ENCODE assay signal across 14 cellular contexts in the genomic region with DNA sequence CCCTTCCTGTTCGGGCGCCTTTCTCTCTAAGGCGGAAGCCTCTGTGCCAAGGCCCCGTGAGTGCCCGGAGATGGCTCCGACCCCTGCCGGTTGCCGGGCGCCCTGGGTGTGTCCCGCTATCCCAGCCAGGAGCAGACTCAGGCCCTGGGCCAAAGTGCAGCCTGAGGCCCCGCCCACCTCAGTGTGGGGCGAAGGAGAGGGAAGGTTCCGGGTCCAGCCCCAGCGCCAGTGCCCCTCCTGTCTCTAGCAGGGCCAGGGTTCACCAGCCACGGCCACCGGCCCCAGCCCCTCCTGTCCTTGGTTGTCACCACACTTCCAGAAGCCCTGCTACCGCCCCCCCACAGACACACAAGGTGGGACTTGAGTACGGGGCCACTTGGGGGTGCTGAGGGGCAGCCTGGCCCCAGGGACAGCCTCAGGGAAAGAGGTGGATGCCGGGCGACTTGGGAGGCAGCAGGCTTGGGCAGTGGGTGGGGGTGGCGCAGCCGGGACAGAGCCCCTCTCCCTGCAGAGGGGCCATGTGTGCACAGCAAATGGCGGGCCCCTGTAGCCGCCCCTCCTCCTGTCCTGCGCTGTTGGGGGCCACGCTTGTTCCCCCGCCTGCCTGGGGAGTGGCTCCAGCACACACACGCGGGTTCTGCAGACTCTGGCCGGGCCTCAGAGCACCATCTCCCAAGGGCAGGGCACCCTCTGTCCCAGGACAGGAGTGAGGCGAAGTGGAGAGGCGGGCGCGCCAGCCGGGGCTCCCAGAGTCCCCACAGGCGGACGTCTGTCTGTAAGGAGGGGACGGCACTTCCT. TPM values are rescaled to one million over a fixed set of nuclear protein-coding genes. Genes with fewer than 3 reads are reported as not detected.
A peak's percentile ranks its signal among the peaks of the same experiment; 100 is the strongest.
DNase-seq lines count a peak whose midpoint lies in the region; ATAC-seq and TF ChIP-seq lines count a peak whose summit lies in the region.
"Had no signal": no experiment of that assay in that cellular context is flagged by ENCODE, and none has a peak within 500 bp of the region (broad histone marks: within the 10 kb centered on the region; RNA-seq: fewer than 3 reads in every experiment).

No MANE protein-coding gene starts in this region.

- 2 to 48% (median 26%) methylated on average over 11 to 38 of the region's 38 CpGs for WGBS in heart left ventricle, 4 donors
- WGBS in psoas muscle, 3 donors = 21 to 24% (median 21%) methylated on average over 32 to 38 of the region's 38 CpGs

- H3K27ac ChIP-seq in RWPE1 (peak overlapping the region; percentile 91), heart left ventricle (peak overlapping the region; percentile 64 to 89 (median 81)), psoas muscle (peak overlapping the region; percentile 58)

- H3K4me3 Mint-ChIP-seq in Caco-2 (ENCODE audit: unreplicated experiment) (peak overlapping the region; percentile 78), mesothelial cell of epicardium (no peak overlapping the region)
- H3K4me3 Mint-ChIP-seq: activated CD4-positive, alpha-beta memory T cell treated with anti-CD3 and anti-CD28 coated beads, Interleukin-2, amount 10 ng/mL, durations not matched to agents 7 days and 5 days; T-helper 17 cell had no signal

- TF ChIP-seq POLR2A in heart left ventricle (IDR thresholded peaks at IDR 0.05) = no peak

- no TSS peak for BruUV-seq in Caco-2 (replicated peaks; lab: Mats Ljungman, UMichigan)

- H3K27me3 Mint-ChIP-seq in Caco-2 (ENCODE audit: insufficient read depth, unreplicated experiment) (no peaks in the 10 kb centered on the region), mesothelial cell of epicardium (ENCODE audit: low read depth) (peaks cover 16% of the 10 kb centered on the region)
- H3K27me3 Mint-ChIP-seq: activated CD4-positive, alpha-beta memory T cell treated with anti-CD3 and anti-CD28 coated beads, Interleukin-2, amount 10 ng/mL, durations not matched to agents 7 days and 5 days; T-helper 17 cell had no signal

- TF ChIP-seq CTCF in Caco-2 (IDR thresholded peaks at IDR 0.05; ENCODE audit: insufficient read depth in 1 of 2, low read depth in 1 of 2, low read length in 1 of 2, severe bottlenecking in 1 of 2, unreplicated experiment in 1 of 2) (peak; percentile 33 to 47), RWPE1 (conservative IDR thresholded peaks at IDR 0.05; ENCODE audit: low read depth) (peak; percentile 31), heart left ventricle (IDR thresholded peaks at IDR 0.05) (peak in 7 of 12 donors; percentile 10 to 31 (median 25)), psoas muscle (IDR thresholded peaks at IDR 0.05) (no peak), mesothelial cell of epicardium (IDR thresholded peaks at IDR 0.05; ENCODE audit: unreplicated experiment) (no peak)

- H3K9me3 ChIP-seq in Caco-2 = peaks cover under 1% of the 10 kb centered on the region; the same call in 1 of the 2 replicates
- peaks cover 0 to 10% (median 6%) of the 10 kb centered on the region in 12 donors for H3K9me3 ChIP-seq in heart left ventricle
- H3K9me3 ChIP-seq in psoas muscle = peaks cover 4% of the 10 kb centered on the region

- peaks cover 30% of the 10 kb centered on the region for H3K4me1 ChIP-seq in Caco-2
- peaks cover 0 to 39% (median 14%) of the 10 kb centered on the region in 12 donors for H3K4me1 ChIP-seq in heart left ventricle
- H3K4me1 ChIP-seq in psoas muscle = peaks cover 2% of the 10 kb centered on the region

- H3K4me3 ChIP-seq in Caco-2 (ENCODE audit: low read depth, low read length) (peak overlapping the region; percentile 55), heart left ventricle (peak overlapping the region; percentile 15 to 54 (median 44)), psoas muscle (peak overlapping the region; percentile 47)

- peak; percentile 85 to 91 (median 88) for ATAC-seq in heart left ventricle
- ATAC-seq in psoas muscle = peak; percentile 60 to 88 (median 76)
- ATAC-seq in GM21576 (IDR thresholded peaks at IDR 0.05; ENCODE audit: unreplicated experiment) = no peak
- ATAC-seq: T-helper 17 cell had no signal

- DNase-seq in Caco-2 (peak; percentile 90 to 91), RWPE1 (ENCODE audit: low spot score) (peak; percentile 48), heart left ventricle (peak; percentile 62 to 86 (median 82)), psoas muscle (peak; percentile 61 to 90), EL (no peak), mesothelial cell of epicardium (ENCODE audit: low spot score in 2 of 2, unreplicated experiment in 2 of 2) (no peak)
- no peak for DNase-seq in activated T-cell treated with anti-CD3 and anti-CD28 coated beads, Interleukin-2, amount 50 U/mL, for 48 hours
- DNase-seq: activated CD4-positive, alpha-beta memory T cell treated with anti-CD3 and anti-CD28 coated beads, Interleukin-2, amount 10 ng/mL, durations not matched to agents 7 days and 5 days; dermis blood vessel endothelial cell; NCI-H1436 treated with DMSO at 0.1 percent for 48 hours; T-helper 17 cell had no signal

- POLR2A ChIA-PET in Caco-2 (lab: Charles Lee) (no interaction called here), RWPE1 (lab: Yijun Ruan, JAX; ENCODE audit: low non-redundant PET) (no interaction called here)

- H3K27me3 ChIP-seq in Caco-2 (replicated peaks; ENCODE audit: control insufficient read depth, insufficient read depth, low read length) (no peaks in the 10 kb centered on the region), heart left ventricle (peaks cover 0 to 58% (median 3%) of the 10 kb centered on the region in 9 donors), psoas muscle (ENCODE audit: insufficient read depth in 3 of 3, low read length in 2 of 3) (peaks cover 0 to 34% (median 8%) of the 10 kb centered on the region in 3 donors)

- H3K9me3 Mint-ChIP-seq in Caco-2 (ENCODE audit: unreplicated experiment) (peaks cover 9% of the 10 kb centered on the region), mesothelial cell of epicardium (peaks cover 10% of the 10 kb centered on the region)

- H3K4me1 Mint-ChIP-seq in Caco-2 (ENCODE audit: low read depth, unreplicated experiment) = no peaks in the 10 kb centered on the region
- peaks cover 2% of the 10 kb centered on the region for H3K4me1 Mint-ChIP-seq in mesothelial cell of epicardium
- H3K4me1 Mint-ChIP-seq: activated CD4-positive, alpha-beta memory T cell treated with anti-CD3 and anti-CD28 coated beads, Interleukin-2, amount 10 ng/mL, durations not matched to agents 7 days and 5 days; T-helper 17 cell had no signal

- H3K36me3 Mint-ChIP-seq in Caco-2 (ENCODE audit: insufficient read depth, unreplicated experiment) = peaks cover 9% of the 10 kb centered on the region
- H3K36me3 Mint-ChIP-seq in mesothelial cell of epicardium = no peaks in the 10 kb centered on the region

- H3K36me3 ChIP-seq in Caco-2 (ENCODE audit: control insufficient read depth, insufficient read depth, low read length) = no peaks in the 10 kb centered on the region
- H3K36me3 ChIP-seq in heart left ventricle = no peaks in the 10 kb centered on the region
- no peaks in the 10 kb centered on the region for H3K36me3 ChIP-seq in psoas muscle (ENCODE audit: insufficient read depth in 1 of 2, low read depth in 1 of 2)

- CTCF ChIA-PET in Caco-2 (lab: Charles Lee) = interaction anchor here (1.1 kb wide), 1 partner anchor 32 kb away, joined by 3 read pairs; no protein-coding TSS in a partner anchor
- CTCF ChIA-PET in RWPE1 (lab: Yijun Ruan, JAX) = interaction anchor here (0.6 kb wide), 1 partner anchor 36 kb away, joined by 3 read pairs; no protein-coding TSS in a partner anchor

- peak overlapping the region; percentile 50 for H3K27ac Mint-ChIP-seq in Caco-2 (ENCODE audit: unreplicated experiment)
- no peak overlapping the region for H3K27ac Mint-ChIP-seq in mesothelial cell of epicardium
- H3K27ac Mint-ChIP-seq: activated CD4-positive, alpha-beta memory T cell treated with anti-CD3 and anti-CD28 coated beads, Interleukin-2, amount 10 ng/mL, durations not matched to agents 7 days and 5 days; T-helper 17 cell had no signal

- intact Hi-C loops in Caco-2 (cut with micrococcal nuclease; ENCODE audit: unreplicated experiment) = no loop called here
- intact Hi-C loops in heart left ventricle (cut with DNase I) = loop anchor here in 1 of 10 donors (10.0 kb wide), 1 partner anchor 275 kb away; no protein-coding TSS in a partner anchor
- intact Hi-C loops in psoas muscle (cut with DNase I) = no loop called here

RNA-seq across cellular contexts. Expression of a gene that starts 6.0 kb away (rescaled TPM):
- total RNA-seq in Caco-2 (2022) = not detected in 2 replicates
- not detected for total RNA-seq in heart left ventricle
- polyA plus RNA-seq in heart left ventricle = not detected
- not detected for total RNA-seq in psoas muscle
- not detected for polyA plus RNA-seq in psoas muscle
- total RNA-seq in mesothelial cell of epicardium = 0.20 TPM in 1 of 3 replicates, not detected in the others
- total RNA-seq: activated CD4-positive, alpha-beta memory T cell treated with anti-CD3 and anti-CD28 coated beads, Interleukin-2, amount 10 ng/mL, durations not matched to agents 7 days and 5 days; dermis blood vessel endothelial cell; lung microvascular endothelial cell; T-helper 17 cell; urinary bladder had no signal
- polyA plus RNA-seq: urinary bladder had no signal

RNA-seq across cellular contexts. Expression of a gene that starts 17.5 kb away (rescaled TPM):
- total RNA-seq in Caco-2 (2022) = 0.23 and 0.30 TPM in 2 replicates
- 10 to 100 TPM in 3 of 9 donors, 1 to 10 TPM in 5, under 1 TPM in 1; 0.39 to 20.1 (median 6.5) TPM for total RNA-seq in heart left ventricle
- 1 to 10 TPM in 1 of 2 donors, under 1 TPM in 1; 0.22 to 1.3 TPM for polyA plus RNA-seq in heart left ventricle
- under 1 TPM in 1 of 4 donors, not detected in 3; 0.32 TPM for total RNA-seq in psoas muscle
- under 1 TPM; 0.03 to 0.13 (median 0.04) TPM for polyA plus RNA-seq in psoas muscle
- not detected in 3 replicates for total RNA-seq in mesothelial cell of epicardium
- total RNA-seq: activated CD4-positive, alpha-beta memory T cell treated with anti-CD3 and anti-CD28 coated beads, Interleukin-2, amount 10 ng/mL, durations not matched to agents 7 days and 5 days; T-helper 17 cell had no signal

Comparison
In these comparisons a context has a peak if more than half of its experiments do, and no peak if none do; other contexts are left out.
1. DNase-seq: peak in Caco-2 (2 of 2), RWPE1 (single experiment), heart left ventricle (5 of 5) and psoas muscle (2 of 2); none in EL (single experiment), mesothelial cell of epicardium (0 of 2) and activated T-cell treated with anti-CD3 and anti-CD28 coated beads, Interleukin-2, amount 50 U/mL, for 48 hours (0 of 2).
2. CTCF ChIP-seq: peak in Caco-2 (2 of 2), RWPE1 (single experiment) and heart left ventricle (7 of 12); none in psoas muscle (single experiment) and mesothelial cell of epicardium (single experiment).
3. Peak in every context shown above with its lines, with median percentiles within 50 percentile points of each other: H3K4me3 ChIP-seq and H3K27ac ChIP-seq.